In genomic region chr4:106522839-106523238, GRCh38 we compare ENCODE assay signal across 12 cellular contexts.
DNase-seq lines count a peak whose midpoint lies in the region; TF ChIP-seq lines count a peak whose summit lies in the region.
"Had no signal": no experiment of that assay in that cellular context is flagged by ENCODE, and none has a peak within 500 bp of the region (broad histone marks: within the 10 kb centered on the region; RNA-seq: fewer than 3 reads in every experiment).

No MANE protein-coding gene starts in this region.

- H3K4me3 ChIP-seq in LNCaP clone FGC (ENCODE audit: low read depth, low read length) (no peak overlapping the region), astrocyte of the cerebellum (ENCODE audit: low read depth, low read length) (no peak overlapping the region), neural progenitor cell (no peak overlapping the region), colonic mucosa (no peak overlapping the region)

- no peaks in the 10 kb centered on the region for H3K4me1 ChIP-seq in neural progenitor cell
- H3K4me1 ChIP-seq in colonic mucosa = no peaks in the 10 kb centered on the region

- H3K27ac ChIP-seq in neural progenitor cell (no peak overlapping the region), colonic mucosa (no peak overlapping the region)

- H3K27me3 Mint-ChIP-seq in neural progenitor cell (ENCODE audit: insufficient read depth, low read depth) = peaks cover 2% of the 10 kb centered on the region

- TF ChIP-seq CTCF in LNCaP clone FGC (IDR thresholded peaks at IDR 0.05; ENCODE audit: control insufficient read depth, extremely low read depth, insufficient read depth) (peak; percentile 32), astrocyte of the cerebellum (IDR thresholded peaks at IDR 0.05; ENCODE audit: low read depth, low read length, missing control alignments) (peak; percentile 20), neural progenitor cell (IDR thresholded peaks at IDR 0.05) (peak; percentile 23), colonic mucosa (IDR thresholded peaks at IDR 0.05) (no peak)

- no peaks in the 10 kb centered on the region for H3K4me1 Mint-ChIP-seq in neural progenitor cell
- H3K4me1 Mint-ChIP-seq: activated naive CD4-positive, alpha-beta T cell treated with anti-CD3 and anti-CD28 coated beads, Interleukin-2, amount 50 U/mL, for 24 hours; naive B cell had no signal

- H4K20me1 ChIP-seq in neural progenitor cell (ENCODE audit: low read depth) = no peaks in the 10 kb centered on the region

- H3K9ac ChIP-seq in neural progenitor cell (no peak overlapping the region), colonic mucosa (ENCODE audit: low read depth in 2 of 2, low read length in 2 of 2) (no peak overlapping the region)

- DNase-seq in EL (peak; percentile 9), LNCaP clone FGC (ENCODE audit: low read depth) (no peak), astrocyte of the cerebellum (ENCODE audit: low read depth) (no peak), neural progenitor cell (ENCODE audit: low spot score) (peak; percentile 11), colonic mucosa (no peak), head of caudate nucleus (no peak), NCI-H2107 treated with DMSO at 0.1 percent for 48 hours (lab: John Stamatoyannopoulos, UW; ENCODE audit: unreplicated experiment) (no peak)
- DNase-seq: Calu3, cortex of kidney, kidney glomerular epithelial cell, naive B cell had no signal

- H3K27me3 ChIP-seq in neural progenitor cell (no peaks in the 10 kb centered on the region), colonic mucosa (no peaks in the 10 kb centered on the region)

- H3K4me2 ChIP-seq in neural progenitor cell = no peak overlapping the region

- no peak overlapping the region for H3K27ac Mint-ChIP-seq in neural progenitor cell
- H3K27ac Mint-ChIP-seq: activated naive CD4-positive, alpha-beta T cell treated with anti-CD3 and anti-CD28 coated beads, Interleukin-2, amount 50 U/mL, for 24 hours had no signal

- H2AFZ ChIP-seq in neural progenitor cell (replicated peaks) = no peak overlapping the region

- H3K4me3 Mint-ChIP-seq in neural progenitor cell = no peak overlapping the region
- H3K4me3 Mint-ChIP-seq: activated naive CD4-positive, alpha-beta T cell treated with anti-CD3 and anti-CD28 coated beads, Interleukin-2, amount 50 U/mL, for 24 hours; naive B cell had no signal

- in situ Hi-C loops in astrocyte of the cerebellum (cut with HindIII; ENCODE audit: low sequenced_read_pairs) = no loop called here

- no peaks in the 10 kb centered on the region for H3F3A ChIP-seq in neural progenitor cell (ENCODE audit: low read depth)

- no peaks in the 10 kb centered on the region for H3K79me2 ChIP-seq in neural progenitor cell (ENCODE audit: low read depth)

- no peaks in the 10 kb centered on the region for H3K36me3 ChIP-seq in neural progenitor cell
- no peaks in the 10 kb centered on the region for H3K36me3 ChIP-seq in colonic mucosa

- intact Hi-C loops in colonic mucosa (cut with DNase I) (no loop called here), head of caudate nucleus (cut with DNase I) (no loop called here)

- no peaks in the 10 kb centered on the region for H3K9me3 ChIP-seq in neural progenitor cell (ENCODE audit: low read depth)
- H3K9me3 ChIP-seq in colonic mucosa = no peaks in the 10 kb centered on the region

- peaks cover 2% of the 10 kb centered on the region for H3K9me3 Mint-ChIP-seq in neural progenitor cell

- no peaks in the 10 kb centered on the region for H3K36me3 Mint-ChIP-seq in neural progenitor cell
- H3K36me3 Mint-ChIP-seq: activated naive CD4-positive, alpha-beta T cell treated with anti-CD3 and anti-CD28 coated beads, Interleukin-2, amount 50 U/mL, for 24 hours; naive B cell had no signal

Comparison
In these comparisons a context has a peak if more than half of its experiments do, and no peak if none do; other contexts are left out.
1. DNase-seq: peak in EL (single experiment) and neural progenitor cell (single experiment); none in LNCaP clone FGC (single experiment), astrocyte of the cerebellum (single experiment), colonic mucosa (single experiment), head of caudate nucleus (0 of 42) and NCI-H2107 treated with DMSO at 0.1 percent for 48 hours (single experiment).